In genomic region chr1:174022080-174022975, GRCh38 we compare ENCODE assay signal across 1 cellular context.
TF ChIP-seq lines count a peak whose summit lies in the region.

RC3H1 (minus strand) TSS chr1:174022357; CDS start chr1:173992985, 29,372 bp downstream.

TF ChIP-seq in GM12878, 131 proteins besides CTCF, POLR2A, EP300 and RAD21 (continued from another document and continues in another):
- TF ChIP-seq ZNF592 (IDR thresholded peaks at IDR 0.05) (0 out of 2 replicates have a peak, but pooled peaks have one; percentile 29), STAT3 (IDR thresholded peaks at IDR 0.05; ENCODE audit: low read depth, low read length) (no peak), ZNF24 (IDR thresholded peaks at IDR 0.05) (peak; percentile 53; the same call in 1 of the 2 replicates), CREB1 (IDR thresholded peaks at IDR 0.05; ENCODE audit: low read depth) (peak; percentile 68; the same call in 1 of the 2 replicates), SP1 (IDR thresholded peaks at IDR 0.05; ENCODE audit: low read depth, low read length) (peak; percentile 14), BACH1 (IDR thresholded peaks at IDR 0.05; ENCODE audit: borderline replicate concordance) (peak; percentile 60; the same call in 1 of the 2 replicates), CHD2 (IDR thresholded peaks at IDR 0.05; ENCODE audit: borderline replicate concordance, low read depth, low read length) (peak; percentile 13; the same call in 1 of the 2 replicates), NFYA (IDR thresholded peaks at IDR 0.05; ENCODE audit: borderline replicate concordance, low read depth, low read length) (no peak), SMARCA5 (IDR thresholded peaks at IDR 0.05) (peak; percentile 79; the same call in 1 of the 2 replicates), SREBF2 (IDR thresholded peaks at IDR 0.05; ENCODE audit: low read length) (no peak), HDGF (IDR thresholded peaks at IDR 0.05) (peak; percentile 86), TCF3 (IDR thresholded peaks at IDR 0.05; ENCODE audit: borderline replicate concordance, insufficient read depth, low read depth, low read length) (0 out of 2 replicates have a peak, but pooled peaks have one; percentile 10), ZNF687 (IDR thresholded peaks at IDR 0.05) (peak; percentile 60), ATF3 (IDR thresholded peaks at IDR 0.05; ENCODE audit: borderline replicate concordance, extremely low read depth, low read depth, low read length) (no peak), POLR2AphosphoS2 (IDR thresholded peaks at IDR 0.05; ENCODE audit: low read depth, low read length) (peak; percentile 69; the same call in 1 of the 2 replicates), CUX1 (IDR thresholded peaks at IDR 0.05; ENCODE audit: insufficient replicate concordance, low read depth, low read length) (no peak), MLLT1 (IDR thresholded peaks at IDR 0.05) (0 out of 2 replicates have a peak, but pooled peaks have one; percentile 33), RBBP5 (conservative IDR thresholded peaks at IDR 0.05) (no peak), RCOR1 (conservative IDR thresholded peaks at IDR 0.05; ENCODE audit: low read depth, low read length) (no peak), CREM (IDR thresholded peaks at IDR 0.05; ENCODE audit: low read depth) (peak; percentile 52; the same call in 1 of the 2 replicates), IKZF1 (conservative IDR thresholded peaks at IDR 0.05) (peak; percentile 75), POLR2AphosphoS5 (IDR thresholded peaks at IDR 0.05; ENCODE audit: low read length) (peak; percentile 87), SMC3 (IDR thresholded peaks at IDR 0.05; ENCODE audit: borderline replicate concordance, low read length) (no peak), HCFC1 (IDR thresholded peaks at IDR 0.05; ENCODE audit: low read length) (peak; percentile 17; the same call in 1 of the 2 replicates), RELB (IDR thresholded peaks at IDR 0.05; ENCODE audit: low read depth) (0 out of 2 replicates have a peak, but pooled peaks have one; percentile 14), TAF1 (IDR thresholded peaks at IDR 0.05; ENCODE audit: borderline replicate concordance, low read depth, low read length) (peak; percentile 90), NKRF (conservative IDR thresholded peaks at IDR 0.05) (peak; percentile 42; the same call in 1 of the 2 replicates), POU2F2 (IDR thresholded peaks at IDR 0.05; ENCODE audit: borderline replicate concordance, low read depth, low read length) (0 out of 3 replicates have a peak, but pooled peaks have one; percentile 41), NR2F1 (conservative IDR thresholded peaks at IDR 0.05) (0 out of 2 replicates have a peak, but pooled peaks have one; percentile 6), LARP7 (IDR thresholded peaks at IDR 0.05) (peak; percentile 78), SPI1 (IDR thresholded peaks at IDR 0.05; ENCODE audit: borderline replicate concordance, insufficient read depth, low read depth, low read length) (peak; percentile 64; the same call in 1 of the 2 replicates), PML (IDR thresholded peaks at IDR 0.05; ENCODE audit: low read length) (peak; percentile 36; the same call in 1 of the 2 replicates), RAD51 (IDR thresholded peaks at IDR 0.05) (0 out of 2 replicates have a peak, but pooled peaks have one; percentile 10), ESRRA (IDR thresholded peaks at IDR 0.05; ENCODE audit: low read length) (no peak), IKZF2 (IDR thresholded peaks at IDR 0.05) (peak in 1 of 2 experiments; percentile 32; a peak in 2 of 4 replicates), RB1 (IDR thresholded peaks at IDR 0.05; ENCODE audit: borderline replicate concordance) (peak; percentile 26; the same call in 1 of the 2 replicates), DPF2 (IDR thresholded peaks at IDR 0.05) (no peak), ZSCAN29 (IDR thresholded peaks at IDR 0.05) (0 out of 2 replicates have a peak, but pooled peaks have one; percentile 32), NBN (IDR thresholded peaks at IDR 0.05) (peak; percentile 78), MXI1 (IDR thresholded peaks at IDR 0.05; ENCODE audit: low read depth, low read length) (peak; percentile 23; the same call in 1 of the 2 replicates), CBFB (IDR thresholded peaks at IDR 0.05; ENCODE audit: low read depth) (0 out of 2 replicates have a peak, but pooled peaks have one; percentile 17)
